26 cellular contexts compared by ENCODE assay signal in the genomic region with DNA sequence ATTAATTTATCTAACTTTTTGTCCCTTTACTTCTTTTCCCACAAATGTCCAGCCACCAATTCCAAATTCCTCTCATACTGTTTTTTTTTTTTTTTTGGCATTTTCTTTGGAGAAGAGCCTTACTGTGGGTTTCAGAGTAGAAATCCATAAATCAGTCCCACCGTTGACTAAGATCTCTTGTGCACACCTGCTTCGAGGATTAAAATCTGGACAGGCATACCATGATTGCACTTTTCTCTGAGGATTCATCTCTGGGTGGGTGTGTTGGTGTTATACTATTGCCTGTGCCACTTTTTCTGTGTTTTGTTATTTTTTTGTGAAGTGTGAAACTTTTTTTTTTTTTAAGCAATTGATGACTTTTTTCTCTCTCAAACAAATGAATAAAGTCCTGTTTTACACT. TPM values are rescaled to one million over a fixed set of nuclear protein-coding genes. Genes with fewer than 3 reads are reported as not detected.
"Had no signal": no experiment of that assay in that cellular context is flagged by ENCODE, and none has a peak within 500 bp of the region (broad histone marks: within the 10 kb centered on the region; RNA-seq: fewer than 3 reads in every experiment).

No MANE protein-coding gene starts in this region.

- H3K9me3 ChIP-seq: colonic mucosa, esophagus squamous epithelium, gastrocnemius medialis, heart right ventricle, left lung, lower lobe of right lung had no signal

- H3K4me1 Mint-ChIP-seq: endodermal cell had no signal

- ATAC-seq: effector memory CD8-positive, alpha-beta T cell; esophagus mucosa; gastrocnemius medialis; heart right ventricle; left cardiac atrium; left lung; left ventricle myocardium superior; lower lobe of right lung; naive thymus-derived CD4-positive, alpha-beta T cell had no signal

- H3K4me1 ChIP-seq: colonic mucosa, gastrocnemius medialis, left lung, lower lobe of right lung had no signal

- DNase-seq: colonic mucosa; cortex of kidney; effector CD8-positive, alpha-beta T cell; effector memory CD8-positive, alpha-beta T cell; endodermal cell; erythroblast; esophagus squamous epithelium; foreskin fibroblast; foreskin melanocyte; gastrocnemius medialis; glutamatergic neuron; head of caudate nucleus; heart right ventricle; hippocampal formation; left cardiac atrium; left lung; left ventricle myocardium superior; lower lobe of right lung; mesenchymal stem cell; naive thymus-derived CD4-positive, alpha-beta T cell had no signal

- H3K27ac Mint-ChIP-seq: dendritic cell treated with granulocyte-macrophage colony-stimulating factor and Interleukin-4, amounts not matched to agents 40 ng/mL and 50 ng/mL, for 4 days; effector memory CD8-positive, alpha-beta T cell; endodermal cell; mesothelial cell of epicardium; naive thymus-derived CD4-positive, alpha-beta T cell had no signal

- H3K9me3 Mint-ChIP-seq: dendritic cell treated with granulocyte-macrophage colony-stimulating factor and Interleukin-4, amounts not matched to agents 40 ng/mL and 50 ng/mL, for 4 days; effector memory CD8-positive, alpha-beta T cell; endodermal cell; mesothelial cell of epicardium; naive thymus-derived CD4-positive, alpha-beta T cell had no signal

- H3K27me3 Mint-ChIP-seq: effector memory CD8-positive, alpha-beta T cell had no signal

- H3K4me3 Mint-ChIP-seq: dendritic cell treated with granulocyte-macrophage colony-stimulating factor and Interleukin-4, amounts not matched to agents 40 ng/mL and 50 ng/mL, for 4 days; effector memory CD8-positive, alpha-beta T cell; endodermal cell; mesothelial cell of epicardium; naive thymus-derived CD4-positive, alpha-beta T cell had no signal

- H3K4me3 ChIP-seq: colonic mucosa, esophagus squamous epithelium, gastrocnemius medialis, left lung, lower lobe of right lung had no signal

- H3K27me3 ChIP-seq: colonic mucosa had no signal

- H3K27ac ChIP-seq: colonic mucosa, epithelial cell of prostate, esophagus squamous epithelium, gastrocnemius medialis, heart right ventricle, left lung, lower lobe of right lung had no signal

- H3K36me3 ChIP-seq: colonic mucosa, esophagus squamous epithelium, gastrocnemius medialis, heart right ventricle, left lung, lower lobe of right lung had no signal

RNA-seq across cellular contexts. Expression of a gene that starts 13.2 kb away (rescaled TPM):
- total RNA-seq: endodermal cell had no signal

RNA-seq across cellular contexts. Expression of a gene that starts 55.9 kb away (rescaled TPM):
- total RNA-seq: esophagus mucosa, esophagus squamous epithelium, gastrocnemius medialis, left cardiac atrium, lower lobe of right lung, lung microvascular endothelial cell, mesenteric fat pad had no signal
